17 cellular contexts compared by ENCODE assay signal in the genomic region with DNA sequence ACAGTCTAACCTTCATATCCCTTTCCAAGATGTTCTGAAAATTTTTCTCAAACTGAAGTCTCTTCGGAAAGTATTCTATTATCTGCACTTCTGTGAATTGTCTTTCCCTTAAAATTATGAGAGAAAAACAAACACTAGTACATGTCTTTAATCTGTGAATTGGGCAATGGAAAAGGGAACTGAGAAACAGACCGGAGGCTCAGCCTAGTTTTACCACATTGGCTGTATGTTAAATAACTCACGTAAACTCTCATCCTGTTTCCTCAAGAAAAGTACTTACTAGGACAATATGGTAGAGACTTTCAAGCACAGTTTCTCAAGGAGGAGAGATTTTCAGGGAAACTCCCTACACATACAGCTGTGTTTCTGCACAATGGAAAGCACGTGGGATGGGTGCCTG.
"Had no signal": no experiment of that assay in that cellular context is flagged by ENCODE, and none has a peak within 500 bp of the region (broad histone marks: within the 10 kb centered on the region; RNA-seq: fewer than 3 reads in every experiment).

No MANE protein-coding gene starts in this region.

- H3K27ac ChIP-seq: dorsolateral prefrontal cortex, right atrium auricular region, tibial artery had no signal

- DNase-seq: activated CD4-positive, alpha-beta T cell treated with anti-CD3 and anti-CD28 coated beads, Interleukin-2, amount 10 ng/mL, durations not matched to agents 24 days and 14 days; activated CD8-positive, alpha-beta T cell treated with anti-CD3 and anti-CD28 coated beads for 36 hours; activated naive CD4-positive, alpha-beta T cell treated with anti-CD3 and anti-CD28 coated beads for 36 hours; activated T-cell treated with anti-CD3 and anti-CD28 coated beads, Interleukin-2, amount 50 U/mL, for 1 hour; central memory CD4-positive, alpha-beta T cell; dorsolateral prefrontal cortex; immature natural killer cell; left ventricle myocardium superior; nephron progenitor cell; occipital lobe; stimulated activated CD4-positive, alpha-beta T cell treated with anti-CD3 and anti-CD28 coated beads, Interleukin-2, amount 100 ng/mL, for 24 hours; stimulated activated naive CD8-positive, alpha-beta T cell treated with anti-CD3 and anti-CD28 coated beads, Interleukin-15, Interleukin-2, amounts not matched to agents 100 U/mL and 50 U/mL, for 24 hours; substantia nigra; tibial artery had no signal

- H3K27me3 ChIP-seq: right atrium auricular region, tibial artery had no signal

- H3K4me3 ChIP-seq: dorsolateral prefrontal cortex, right atrium auricular region, tibial artery had no signal

- ATAC-seq: activated CD8-positive, alpha-beta T cell treated with anti-CD3 and anti-CD28 coated beads for 36 hours; left ventricle myocardium superior; stimulated activated naive CD8-positive, alpha-beta T cell treated with anti-CD3 and anti-CD28 coated beads, Interleukin-15, Interleukin-2, amounts not matched to agents 100 U/mL and 50 U/mL, for 24 hours; WTC11 had no signal

- FAIRE-seq: colon had no signal

- H3K36me3 ChIP-seq: right atrium auricular region, tibial artery had no signal

- H3K4me1 ChIP-seq: right atrium auricular region, tibial artery had no signal

- H3K9me3 ChIP-seq: right atrium auricular region, tibial artery had no signal
